In genomic region chr10:97182327-97182990, GRCh38 we compare ENCODE assay signal across 1 cellular context.
TF ChIP-seq lines count a peak whose summit lies in the region.

No MANE protein-coding gene starts in this region.

TF ChIP-seq in HepG2, 621 proteins besides CTCF, POLR2A, EP300 and RAD21 (continued from another document):
- TF ChIP-seq ZBTB40 (IDR thresholded peaks at IDR 0.05): no peak
- no peak for TF ChIP-seq ZBTB40 (CRISPR knock-in tag; IDR thresholded peaks at IDR 0.05)
- no peak for TF ChIP-seq KAT8 (CRISPR knock-in tag; IDR thresholded peaks at IDR 0.05)
- no peak for TF ChIP-seq CAMTA2 (CRISPR knock-in tag; IDR thresholded peaks at IDR 0.05; ENCODE audit: borderline replicate concordance)
- TF ChIP-seq ZNF776 (CRISPR knock-in tag; IDR thresholded peaks at IDR 0.05): no peak
- TF ChIP-seq ZFP1 (CRISPR knock-in tag; IDR thresholded peaks at IDR 0.05): no peak
- no peak for TF ChIP-seq TEF (CRISPR knock-in tag; IDR thresholded peaks at IDR 0.05)
- TF ChIP-seq ARNT2 (CRISPR knock-in tag; IDR thresholded peaks at IDR 0.05; ENCODE audit: low read depth): no peak
- TF ChIP-seq THYN1 (CRISPR knock-in tag; IDR thresholded peaks at IDR 0.05; ENCODE audit: borderline replicate concordance, low read depth): no peak
- no peak for TF ChIP-seq CHD4 (IDR thresholded peaks at IDR 0.05; ENCODE audit: borderline replicate concordance, low read length)
- TF ChIP-seq SNAPC2 (CRISPR knock-in tag; IDR thresholded peaks at IDR 0.05): no peak
TF ChIP-seq in HepG2: peak in this region for 0.
